ENCODE assay signal across 8 cellular contexts in genomic region chr14:89956294-89957009, GRCh38. TPM values are rescaled to one million over a fixed set of nuclear protein-coding genes. Genes with fewer than 3 reads are reported as not detected.
DNase-seq lines count a peak whose midpoint lies in the region; ATAC-seq and TF ChIP-seq lines count a peak whose summit lies in the region.

No MANE protein-coding gene starts in this region.

- H3K4me3 Mint-ChIP-seq in neural progenitor cell: peak overlapping the region; percentile 98

- peak overlapping the region; percentile 82 for H3K9ac ChIP-seq in BLaER1
- peak overlapping the region; percentile 40 for H3K9ac ChIP-seq in neural progenitor cell
- peak overlapping the region; percentile 55 to 74 for H3K9ac ChIP-seq in stomach smooth muscle (ENCODE audit: low read length in 2 of 2)

- H3K4me2 ChIP-seq in BLaER1 (peak overlapping the region; percentile 93), neural progenitor cell (peak overlapping the region; percentile 93)

- no peaks in the 10 kb centered on the region for H3K9me3 Mint-ChIP-seq in neural progenitor cell

- H3K79me2 ChIP-seq in neural progenitor cell (ENCODE audit: low read depth): peaks cover 55% of the 10 kb centered on the region

- peaks cover 8% of the 10 kb centered on the region; the same call in 1 of the 2 replicates for H4K20me1 ChIP-seq in BLaER1
- peaks cover 38% of the 10 kb centered on the region for H4K20me1 ChIP-seq in neural progenitor cell (ENCODE audit: low read depth)

- H3K27ac ChIP-seq in BLaER1 (peak overlapping the region; percentile 79), neural progenitor cell (peak overlapping the region; percentile 39), stomach smooth muscle (ENCODE audit: low read length) (peak overlapping the region; percentile 85)

- peak overlapping the region; percentile 69 for H2AFZ ChIP-seq in neural progenitor cell (replicated peaks)

- H3K4me3 ChIP-seq in BLaER1 (peak overlapping the region; percentile 90), fibroblast of mammary gland (ENCODE audit: control insufficient read depth, low read depth, low read length) (peak overlapping the region; percentile 69), neural progenitor cell (peak overlapping the region; percentile 90), stomach smooth muscle (ENCODE audit: low read length in 2 of 2) (peak overlapping the region; percentile 94)

- TF ChIP-seq CTCF in fibroblast of mammary gland (conservative IDR thresholded peaks at IDR 0.05; ENCODE audit: control insufficient read depth, insufficient read depth, low read depth, low read length) (no peak), neural progenitor cell (IDR thresholded peaks at IDR 0.05) (no peak)

- H3K4me1 ChIP-seq in BLaER1 (peaks cover 19% of the 10 kb centered on the region), neural progenitor cell (peaks cover 23% of the 10 kb centered on the region), stomach smooth muscle (ENCODE audit: control insufficient read depth, insufficient read depth, low read length) (peaks cover 22% of the 10 kb centered on the region)

- peaks cover 36% of the 10 kb centered on the region for H3K36me3 ChIP-seq in BLaER1
- H3K36me3 ChIP-seq in neural progenitor cell: no peaks in the 10 kb centered on the region
- H3K36me3 ChIP-seq in stomach smooth muscle (ENCODE audit: control insufficient read depth in 2 of 2, insufficient read depth in 2 of 2, low read length in 2 of 2): no peaks in the 10 kb centered on the region

- peaks cover 44% of the 10 kb centered on the region for H3K4me1 Mint-ChIP-seq in neural progenitor cell

- DNase-seq in OCI-M2 (lab: John Stamatoyannopoulos, UW; ENCODE audit: unreplicated experiment) (peak; percentile 44), fibroblast of mammary gland (ENCODE audit: low read depth) (peak; percentile 92), neural progenitor cell (ENCODE audit: low spot score) (peak; percentile 72)
- DNase-seq in activated T-cell treated with anti-CD3 and anti-CD28 coated beads, Interleukin-2, amount 50 U/mL, for 48 hours: peak; percentile 92

- H3K36me3 Mint-ChIP-seq in neural progenitor cell: peaks cover 6% of the 10 kb centered on the region

- peaks cover 17% of the 10 kb centered on the region for H3K9me3 ChIP-seq in BLaER1
- no peaks in the 10 kb centered on the region for H3K9me3 ChIP-seq in neural progenitor cell (ENCODE audit: low read depth)
- no peaks in the 10 kb centered on the region for H3K9me3 ChIP-seq in stomach smooth muscle (ENCODE audit: control insufficient read depth in 2 of 2, low read length in 2 of 2)

- no peaks in the 10 kb centered on the region for H3K27me3 Mint-ChIP-seq in neural progenitor cell (ENCODE audit: insufficient read depth, low read depth)

- H3K27me3 ChIP-seq in BLaER1 (no peaks in the 10 kb centered on the region), neural progenitor cell (no peaks in the 10 kb centered on the region), stomach smooth muscle (ENCODE audit: control insufficient read depth in 1 of 2, insufficient read depth in 2 of 2, low read length in 2 of 2) (no peaks in the 10 kb centered on the region)

- ATAC-seq in GM19395 (IDR thresholded peaks at IDR 0.05; ENCODE audit: unreplicated experiment): peak; percentile 44
- ATAC-seq in HG03521 (IDR thresholded peaks at IDR 0.05; ENCODE audit: unreplicated experiment): peak; percentile 29

- peaks cover 8% of the 10 kb centered on the region for H3F3A ChIP-seq in neural progenitor cell (ENCODE audit: low read depth)

- peak overlapping the region; percentile 5 for H3K27ac Mint-ChIP-seq in neural progenitor cell

RNA-seq across cellular contexts. Expression of gene TDP1, which starts 0.7 kb away (rescaled TPM):
- 59.2 and 63.4 TPM in 2 replicates for total RNA-seq in neural progenitor cell (ENCODE audit: low replicate concordance)

RNA-seq across cellular contexts. Expression of gene EFCAB11, which starts 1.9 kb away (rescaled TPM):
- total RNA-seq in neural progenitor cell (ENCODE audit: low replicate concordance): 20.0 and 27.6 TPM in 2 replicates

Comparison
In these comparisons a context has a peak if more than half of its experiments do, and no peak if none do; other contexts are left out.
1. Peak in every context shown above with its lines: DNase-seq, ATAC-seq, H3K4me3 ChIP-seq and H3K27ac ChIP-seq.